Comparison of ENCODE assay signal across 8 cellular contexts in the genomic region with DNA sequence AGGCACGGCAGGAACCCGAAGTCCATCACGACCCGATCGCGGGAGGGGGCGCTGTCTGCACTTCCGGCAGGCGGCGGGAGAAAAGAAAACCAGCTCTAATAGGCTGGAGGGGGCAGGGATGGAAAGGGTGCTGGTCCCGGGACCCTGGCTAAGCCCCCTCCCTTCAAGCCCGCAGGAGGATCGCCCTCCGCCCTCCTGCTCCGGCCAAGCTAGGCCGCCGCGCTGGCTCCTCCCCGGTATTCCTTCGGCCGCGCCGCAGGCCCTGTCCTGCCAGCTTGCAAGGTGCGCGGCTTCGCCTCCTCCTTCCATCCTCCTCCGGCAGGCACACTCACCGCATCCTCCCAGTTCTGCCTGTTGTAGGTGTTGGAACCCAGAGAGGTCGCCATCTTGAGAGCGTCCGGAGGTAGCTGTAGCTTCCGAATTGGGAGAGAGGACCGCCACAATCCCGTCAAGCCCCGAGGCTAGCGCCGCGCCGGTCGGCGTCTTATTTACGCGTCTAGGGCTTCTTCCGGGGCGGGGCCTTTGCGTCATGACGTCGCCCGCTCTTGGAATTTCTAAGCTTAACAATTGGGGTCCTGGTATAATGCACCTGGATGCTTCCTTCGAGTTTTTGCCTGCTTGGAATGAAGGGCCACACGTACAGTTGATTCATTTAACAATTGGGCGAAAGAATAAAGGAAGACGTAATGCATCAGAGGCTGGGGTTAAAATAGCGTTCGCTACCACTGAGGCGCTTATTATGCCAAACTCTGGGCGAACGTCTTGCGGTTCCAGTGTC. TPM values are rescaled to one million over a fixed set of nuclear protein-coding genes. Genes with fewer than 3 reads are reported as not detected.
A peak's percentile ranks its signal among the peaks of the same experiment; 100 is the strongest.
DNase-seq lines count a peak whose midpoint lies in the region; ATAC-seq and TF ChIP-seq lines count a peak whose summit lies in the region.

Gene RBM22 (minus strand): TSS at position 463 of the 778 bp plus-strand sequence. CDS start 77 bp downstream, at position 386.

- H3K27ac ChIP-seq in angular gyrus (ENCODE audit: low read depth, low read length) (peak within 1 kb of the TSS; percentile 93), right atrium auricular region (peak within 1 kb of the TSS; percentile 98 to 100), vagina (peak within 1 kb of the TSS; percentile 98)

- DNase-seq in GM13976 (ENCODE audit: low spot score) (peak; percentile 91), NCI-H146 treated with DMSO at 0.1 percent for 48 hours (lab: John Stamatoyannopoulos, UW; ENCODE audit: unreplicated experiment) (peak; percentile 65), right atrium auricular region (ENCODE audit: low spot score) (peak; percentile 96), pulmonary artery endothelial cell (ENCODE audit: low read depth, low spot score) (peak; percentile 60), vagina (ENCODE audit: extremely low spot score in 2 of 2) (peak in 1 of 2 donors; percentile 93)

- H3K27me3 ChIP-seq in right atrium auricular region (no peaks in the 10 kb centered on the region), vagina (no peaks in the 10 kb centered on the region)

- peak within 1 kb of the TSS; percentile 97 to 98 for H3K4me3 ChIP-seq in right atrium auricular region
- peak within 1 kb of the TSS; percentile 85 to 98 for H3K4me3 ChIP-seq in vagina

- intact Hi-C loops in T-helper 1 cell treated with Interleukin-12 subunit alpha and Interleukin-12 subunit beta and Interleukin-4 antibody, amounts not matched to agents 30 ng/mL and 1 ng/mL, for 36 hours (cut with micrococcal nuclease): loop anchor here (1.0 to 2.0 kb wide), 19 partner anchors 37 to 1352 kb away; partner anchors contain the start of genes ANXA6, CD74, G3BP1 and GM2A
- intact Hi-C loops in vagina (cut with DNase I): no loop called here

- no peaks in the 10 kb centered on the region for H3K9me3 ChIP-seq in right atrium auricular region
- no peaks in the 10 kb centered on the region for H3K9me3 ChIP-seq in vagina

- peak; percentile 73 for TF ChIP-seq CTCF in GM13976 (IDR thresholded peaks at IDR 0.05; ENCODE audit: borderline replicate concordance, control extremely low read depth, extremely low read depth, insufficient read depth, missing control alignments)
- peak; percentile 72 to 82 for TF ChIP-seq CTCF in right atrium auricular region (IDR thresholded peaks at IDR 0.05)
- TF ChIP-seq CTCF in vagina (IDR thresholded peaks at IDR 0.05): peak; percentile 1 to 87 (median 46)

- in situ Hi-C loops in GM13976 (cut with MboI; ENCODE audit: low sequenced_read_pairs, unreplicated experiment): no loop called here

- H3K4me1 ChIP-seq in right atrium auricular region (peaks cover 3 to 19% of the 10 kb centered on the region in 2 donors), vagina (peaks cover 13% of the 10 kb centered on the region)

- peaks cover 33% of the 10 kb centered on the region for H3K36me3 ChIP-seq in right atrium auricular region
- peaks cover 0 to 30% of the 10 kb centered on the region in 2 donors for H3K36me3 ChIP-seq in vagina

- ATAC-seq in HG02852 (IDR thresholded peaks at IDR 0.05; ENCODE audit: unreplicated experiment): peak; percentile 95

- peak in 1 of 2 donors; percentile 69 for TF ChIP-seq POLR2A in vagina (IDR thresholded peaks at IDR 0.05)

RNA-seq across cellular contexts. Expression of gene RBM22, which starts in this region (rescaled TPM):
- total RNA-seq in T-helper 1 cell treated with Interleukin-12 subunit alpha and Interleukin-12 subunit beta and Interleukin-4 antibody, amounts not matched to agents 30 ng/mL and 1 ng/mL, for 36 hours: 71.7 and 74.7 TPM in 2 replicates
- 10 to 100 TPM; 26.0 to 29.5 TPM for total RNA-seq in right atrium auricular region
- 18.9 and 26.3 TPM in 2 replicates for total RNA-seq in pulmonary artery endothelial cell
- total RNA-seq in vagina: 30.2 TPM
